In the genomic region with DNA sequence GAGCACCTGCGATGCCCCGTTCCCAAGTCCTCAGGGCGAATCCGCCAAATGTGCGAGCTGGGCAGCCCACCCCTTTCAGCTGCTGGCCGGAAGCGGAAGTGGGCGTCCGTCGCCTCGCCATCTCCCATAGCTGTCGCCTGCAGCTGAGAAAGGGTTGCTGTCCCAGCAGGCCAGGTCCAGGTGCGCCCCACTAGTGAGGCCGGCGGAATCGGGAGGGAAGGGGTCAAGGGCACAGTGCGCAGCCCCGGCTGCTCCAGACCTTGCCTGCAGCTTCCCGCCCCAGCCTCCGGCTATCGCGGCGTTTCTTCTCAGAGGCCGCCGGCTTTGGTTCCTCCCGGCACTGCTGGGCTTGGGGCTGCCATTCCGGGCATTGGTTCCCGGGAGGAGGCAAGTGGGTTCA, we compare ENCODE assay signal across 1 cellular context.
TF ChIP-seq lines count a peak whose summit lies in the region.

TSS of gene ZNF177 (plus strand) at position 109 of the 400 bp plus-strand sequence. CDS start 15,299 bp downstream, outside the sequence.

TF ChIP-seq in K562, 482 proteins besides CTCF, POLR2A, EP300 and RAD21 (continued from another document and continues in another):
- TF ChIP-seq, protein P1, sequence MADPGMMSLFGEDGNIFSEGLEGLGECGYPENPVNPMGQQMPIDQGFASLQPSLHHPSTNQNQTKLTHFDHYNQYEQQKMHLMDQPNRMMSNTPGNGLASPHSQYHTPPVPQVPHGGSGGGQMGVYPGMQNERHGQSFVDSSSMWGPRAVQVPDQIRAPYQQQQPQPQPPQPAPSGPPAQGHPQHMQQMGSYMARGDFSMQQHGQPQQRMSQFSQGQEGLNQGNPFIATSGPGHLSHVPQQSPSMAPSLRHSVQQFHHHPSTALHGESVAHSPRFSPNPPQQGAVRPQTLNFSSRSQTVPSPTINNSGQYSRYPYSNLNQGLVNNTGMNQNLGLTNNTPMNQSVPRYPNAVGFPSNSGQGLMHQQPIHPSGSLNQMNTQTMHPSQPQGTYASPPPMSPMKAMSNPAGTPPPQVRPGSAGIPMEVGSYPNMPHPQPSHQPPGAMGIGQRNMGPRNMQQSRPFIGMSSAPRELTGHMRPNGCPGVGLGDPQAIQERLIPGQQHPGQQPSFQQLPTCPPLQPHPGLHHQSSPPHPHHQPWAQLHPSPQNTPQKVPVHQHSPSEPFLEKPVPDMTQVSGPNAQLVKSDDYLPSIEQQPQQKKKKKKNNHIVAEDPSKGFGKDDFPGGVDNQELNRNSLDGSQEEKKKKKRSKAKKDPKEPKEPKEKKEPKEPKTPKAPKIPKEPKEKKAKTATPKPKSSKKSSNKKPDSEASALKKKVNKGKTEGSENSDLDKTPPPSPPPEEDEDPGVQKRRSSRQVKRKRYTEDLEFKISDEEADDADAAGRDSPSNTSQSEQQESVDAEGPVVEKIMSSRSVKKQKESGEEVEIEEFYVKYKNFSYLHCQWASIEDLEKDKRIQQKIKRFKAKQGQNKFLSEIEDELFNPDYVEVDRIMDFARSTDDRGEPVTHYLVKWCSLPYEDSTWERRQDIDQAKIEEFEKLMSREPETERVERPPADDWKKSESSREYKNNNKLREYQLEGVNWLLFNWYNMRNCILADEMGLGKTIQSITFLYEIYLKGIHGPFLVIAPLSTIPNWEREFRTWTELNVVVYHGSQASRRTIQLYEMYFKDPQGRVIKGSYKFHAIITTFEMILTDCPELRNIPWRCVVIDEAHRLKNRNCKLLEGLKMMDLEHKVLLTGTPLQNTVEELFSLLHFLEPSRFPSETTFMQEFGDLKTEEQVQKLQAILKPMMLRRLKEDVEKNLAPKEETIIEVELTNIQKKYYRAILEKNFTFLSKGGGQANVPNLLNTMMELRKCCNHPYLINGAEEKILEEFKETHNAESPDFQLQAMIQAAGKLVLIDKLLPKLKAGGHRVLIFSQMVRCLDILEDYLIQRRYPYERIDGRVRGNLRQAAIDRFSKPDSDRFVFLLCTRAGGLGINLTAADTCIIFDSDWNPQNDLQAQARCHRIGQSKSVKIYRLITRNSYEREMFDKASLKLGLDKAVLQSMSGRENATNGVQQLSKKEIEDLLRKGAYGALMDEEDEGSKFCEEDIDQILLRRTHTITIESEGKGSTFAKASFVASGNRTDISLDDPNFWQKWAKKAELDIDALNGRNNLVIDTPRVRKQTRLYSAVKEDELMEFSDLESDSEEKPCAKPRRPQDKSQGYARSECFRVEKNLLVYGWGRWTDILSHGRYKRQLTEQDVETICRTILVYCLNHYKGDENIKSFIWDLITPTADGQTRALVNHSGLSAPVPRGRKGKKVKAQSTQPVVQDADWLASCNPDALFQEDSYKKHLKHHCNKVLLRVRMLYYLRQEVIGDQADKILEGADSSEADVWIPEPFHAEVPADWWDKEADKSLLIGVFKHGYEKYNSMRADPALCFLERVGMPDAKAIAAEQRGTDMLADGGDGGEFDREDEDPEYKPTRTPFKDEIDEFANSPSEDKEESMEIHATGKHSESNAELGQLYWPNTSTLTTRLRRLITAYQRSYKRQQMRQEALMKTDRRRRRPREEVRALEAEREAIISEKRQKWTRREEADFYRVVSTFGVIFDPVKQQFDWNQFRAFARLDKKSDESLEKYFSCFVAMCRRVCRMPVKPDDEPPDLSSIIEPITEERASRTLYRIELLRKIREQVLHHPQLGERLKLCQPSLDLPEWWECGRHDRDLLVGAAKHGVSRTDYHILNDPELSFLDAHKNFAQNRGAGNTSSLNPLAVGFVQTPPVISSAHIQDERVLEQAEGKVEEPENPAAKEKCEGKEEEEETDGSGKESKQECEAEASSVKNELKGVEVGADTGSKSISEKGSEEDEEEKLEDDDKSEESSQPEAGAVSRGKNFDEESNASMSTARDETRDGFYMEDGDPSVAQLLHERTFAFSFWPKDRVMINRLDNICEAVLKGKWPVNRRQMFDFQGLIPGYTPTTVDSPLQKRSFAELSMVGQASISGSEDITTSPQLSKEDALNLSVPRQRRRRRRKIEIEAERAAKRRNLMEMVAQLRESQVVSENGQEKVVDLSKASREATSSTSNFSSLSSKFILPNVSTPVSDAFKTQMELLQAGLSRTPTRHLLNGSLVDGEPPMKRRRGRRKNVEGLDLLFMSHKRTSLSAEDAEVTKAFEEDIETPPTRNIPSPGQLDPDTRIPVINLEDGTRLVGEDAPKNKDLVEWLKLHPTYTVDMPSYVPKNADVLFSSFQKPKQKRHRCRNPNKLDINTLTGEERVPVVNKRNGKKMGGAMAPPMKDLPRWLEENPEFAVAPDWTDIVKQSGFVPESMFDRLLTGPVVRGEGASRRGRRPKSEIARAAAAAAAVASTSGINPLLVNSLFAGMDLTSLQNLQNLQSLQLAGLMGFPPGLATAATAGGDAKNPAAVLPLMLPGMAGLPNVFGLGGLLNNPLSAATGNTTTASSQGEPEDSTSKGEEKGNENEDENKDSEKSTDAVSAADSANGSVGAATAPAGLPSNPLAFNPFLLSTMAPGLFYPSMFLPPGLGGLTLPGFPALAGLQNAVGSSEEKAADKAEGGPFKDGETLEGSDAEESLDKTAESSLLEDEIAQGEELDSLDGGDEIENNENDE (IDR thresholded peaks at IDR 0.05; ENCODE audit: low read depth, low read length), result no peak
- TF ChIP-seq L3MBTL2 (IDR thresholded peaks at IDR 0.05) (peak; percentile 53; the same call in 1 of the 2 replicates), GABPA (tag; conservative IDR thresholded peaks at IDR 0.05; ENCODE audit: low read depth) (peak; percentile 90), ZNF830 (CRISPR knock-in tag; IDR thresholded peaks at IDR 0.05) (peak; percentile 69; the same call in 1 of the 2 replicates), MAZ (CRISPR knock-in tag; conservative IDR thresholded peaks at IDR 0.05 in 1 of 2, IDR thresholded peaks at IDR 0.05 in 1 of 2) (peak; percentile 26 to 43; a peak in 1 of 4 replicates), MTF1 (CRISPR knock-in tag; IDR thresholded peaks at IDR 0.05; ENCODE audit: borderline replicate concordance) (no peak), NR3C1 (CRISPR knock-in tag; IDR thresholded peaks at IDR 0.05) (no peak), ZNF277 (CRISPR knock-in tag; IDR thresholded peaks at IDR 0.05; ENCODE audit: borderline replicate concordance) (no peak), GATA2 (CRISPR knock-in tag; IDR thresholded peaks at IDR 0.05) (no peak), SP1 (CRISPR knock-in tag; IDR thresholded peaks at IDR 0.05) (no peak), ZFPM2 (CRISPR knock-in tag; IDR thresholded peaks at IDR 0.05) (no peak), SPI1 (IDR thresholded peaks at IDR 0.05; ENCODE audit: borderline replicate concordance, low read depth, low read length) (peak; percentile 68; the same call in 1 of the 2 replicates), PHF8 (IDR thresholded peaks at IDR 0.05; ENCODE audit: borderline replicate concordance, low read length) (peak; percentile 32; the same call in 1 of the 2 replicates), BRF1 (IDR thresholded peaks at IDR 0.05; ENCODE audit: borderline replicate concordance, extremely low read depth, insufficient read length) (no peak)
- TF ChIP-seq, protein P2, sequence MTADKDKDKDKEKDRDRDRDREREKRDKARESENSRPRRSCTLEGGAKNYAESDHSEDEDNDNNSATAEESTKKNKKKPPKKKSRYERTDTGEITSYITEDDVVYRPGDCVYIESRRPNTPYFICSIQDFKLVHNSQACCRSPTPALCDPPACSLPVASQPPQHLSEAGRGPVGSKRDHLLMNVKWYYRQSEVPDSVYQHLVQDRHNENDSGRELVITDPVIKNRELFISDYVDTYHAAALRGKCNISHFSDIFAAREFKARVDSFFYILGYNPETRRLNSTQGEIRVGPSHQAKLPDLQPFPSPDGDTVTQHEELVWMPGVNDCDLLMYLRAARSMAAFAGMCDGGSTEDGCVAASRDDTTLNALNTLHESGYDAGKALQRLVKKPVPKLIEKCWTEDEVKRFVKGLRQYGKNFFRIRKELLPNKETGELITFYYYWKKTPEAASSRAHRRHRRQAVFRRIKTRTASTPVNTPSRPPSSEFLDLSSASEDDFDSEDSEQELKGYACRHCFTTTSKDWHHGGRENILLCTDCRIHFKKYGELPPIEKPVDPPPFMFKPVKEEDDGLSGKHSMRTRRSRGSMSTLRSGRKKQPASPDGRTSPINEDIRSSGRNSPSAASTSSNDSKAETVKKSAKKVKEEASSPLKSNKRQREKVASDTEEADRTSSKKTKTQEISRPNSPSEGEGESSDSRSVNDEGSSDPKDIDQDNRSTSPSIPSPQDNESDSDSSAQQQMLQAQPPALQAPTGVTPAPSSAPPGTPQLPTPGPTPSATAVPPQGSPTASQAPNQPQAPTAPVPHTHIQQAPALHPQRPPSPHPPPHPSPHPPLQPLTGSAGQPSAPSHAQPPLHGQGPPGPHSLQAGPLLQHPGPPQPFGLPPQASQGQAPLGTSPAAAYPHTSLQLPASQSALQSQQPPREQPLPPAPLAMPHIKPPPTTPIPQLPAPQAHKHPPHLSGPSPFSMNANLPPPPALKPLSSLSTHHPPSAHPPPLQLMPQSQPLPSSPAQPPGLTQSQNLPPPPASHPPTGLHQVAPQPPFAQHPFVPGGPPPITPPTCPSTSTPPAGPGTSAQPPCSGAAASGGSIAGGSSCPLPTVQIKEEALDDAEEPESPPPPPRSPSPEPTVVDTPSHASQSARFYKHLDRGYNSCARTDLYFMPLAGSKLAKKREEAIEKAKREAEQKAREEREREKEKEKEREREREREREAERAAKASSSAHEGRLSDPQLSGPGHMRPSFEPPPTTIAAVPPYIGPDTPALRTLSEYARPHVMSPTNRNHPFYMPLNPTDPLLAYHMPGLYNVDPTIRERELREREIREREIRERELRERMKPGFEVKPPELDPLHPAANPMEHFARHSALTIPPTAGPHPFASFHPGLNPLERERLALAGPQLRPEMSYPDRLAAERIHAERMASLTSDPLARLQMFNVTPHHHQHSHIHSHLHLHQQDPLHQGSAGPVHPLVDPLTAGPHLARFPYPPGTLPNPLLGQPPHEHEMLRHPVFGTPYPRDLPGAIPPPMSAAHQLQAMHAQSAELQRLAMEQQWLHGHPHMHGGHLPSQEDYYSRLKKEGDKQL (CRISPR knock-in tag; IDR thresholded peaks at IDR 0.05; ENCODE audit: borderline replicate concordance), result no peak
- TF ChIP-seq, protein P3, sequence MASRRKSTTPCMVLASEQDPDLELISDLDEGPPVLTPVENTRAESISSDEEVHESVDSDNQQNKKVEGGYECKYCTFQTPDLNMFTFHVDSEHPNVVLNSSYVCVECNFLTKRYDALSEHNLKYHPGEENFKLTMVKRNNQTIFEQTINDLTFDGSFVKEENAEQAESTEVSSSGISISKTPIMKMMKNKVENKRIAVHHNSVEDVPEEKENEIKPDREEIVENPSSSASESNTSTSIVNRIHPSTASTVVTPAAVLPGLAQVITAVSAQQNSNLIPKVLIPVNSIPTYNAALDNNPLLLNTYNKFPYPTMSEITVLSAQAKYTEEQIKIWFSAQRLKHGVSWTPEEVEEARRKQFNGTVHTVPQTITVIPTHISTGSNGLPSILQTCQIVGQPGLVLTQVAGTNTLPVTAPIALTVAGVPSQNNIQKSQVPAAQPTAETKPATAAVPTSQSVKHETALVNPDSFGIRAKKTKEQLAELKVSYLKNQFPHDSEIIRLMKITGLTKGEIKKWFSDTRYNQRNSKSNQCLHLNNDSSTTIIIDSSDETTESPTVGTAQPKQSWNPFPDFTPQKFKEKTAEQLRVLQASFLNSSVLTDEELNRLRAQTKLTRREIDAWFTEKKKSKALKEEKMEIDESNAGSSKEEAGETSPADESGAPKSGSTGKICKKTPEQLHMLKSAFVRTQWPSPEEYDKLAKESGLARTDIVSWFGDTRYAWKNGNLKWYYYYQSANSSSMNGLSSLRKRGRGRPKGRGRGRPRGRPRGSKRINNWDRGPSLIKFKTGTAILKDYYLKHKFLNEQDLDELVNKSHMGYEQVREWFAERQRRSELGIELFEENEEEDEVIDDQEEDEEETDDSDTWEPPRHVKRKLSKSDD (conservative IDR thresholded peaks at IDR 0.05; ENCODE audit: low read length), result no peak
